Comparison of ENCODE assay signal across 11 cellular contexts in the genomic region with DNA sequence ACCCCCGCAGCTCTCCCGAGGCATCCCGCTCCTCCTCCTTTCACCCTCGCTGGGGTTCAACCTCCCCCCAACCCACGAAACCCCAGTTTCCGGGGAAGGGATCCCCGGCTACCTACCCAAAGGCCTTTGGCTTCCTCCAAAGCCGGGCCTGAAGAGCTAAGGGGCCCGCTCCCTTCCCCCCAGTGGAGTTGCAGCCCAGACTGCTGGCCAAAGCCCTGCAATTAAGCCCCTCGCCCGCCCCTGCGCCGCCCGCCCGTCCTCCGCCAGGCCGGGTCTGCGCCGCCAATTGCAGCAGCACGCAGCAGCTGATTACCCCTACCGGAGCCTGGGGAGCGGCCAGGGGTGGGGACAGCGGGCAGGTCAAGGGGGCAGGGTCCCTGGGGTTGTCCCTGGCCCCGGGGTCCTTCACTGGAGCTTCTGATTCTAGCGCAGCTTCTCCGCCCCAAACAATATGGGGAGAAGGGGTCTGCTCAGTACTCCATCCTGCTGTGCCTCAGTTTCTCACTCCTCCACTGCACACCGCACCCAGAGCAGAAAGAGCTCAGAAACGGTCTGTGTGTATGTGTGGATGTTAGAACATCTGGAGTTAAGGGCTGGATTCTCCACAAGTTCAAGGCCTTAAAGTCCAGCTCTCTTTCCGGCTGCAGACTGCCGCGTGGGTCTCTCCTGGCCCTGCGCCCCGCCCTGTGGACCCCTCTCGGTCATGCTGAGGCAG. TPM values are rescaled to one million over a fixed set of nuclear protein-coding genes. Genes with fewer than 3 reads are reported as not detected.
DNase-seq lines count a peak whose midpoint lies in the region; ATAC-seq and TF ChIP-seq lines count a peak whose summit lies in the region.
"Had no signal": no experiment of that assay in that cellular context is flagged by ENCODE, and none has a peak within 500 bp of the region (broad histone marks: within the 10 kb centered on the region; RNA-seq: fewer than 3 reads in every experiment).

No MANE protein-coding gene starts in this region.

- no peak overlapping the region for H2BK15ac ChIP-seq in H9 (ENCODE audit: low read depth, low read length)

- no peak overlapping the region for H3K9ac ChIP-seq in H9 (ENCODE audit: extremely low read depth, insufficient read length, low read length)

- no peak overlapping the region for H3K56ac ChIP-seq in H9 (ENCODE audit: insufficient read length, low read depth, low read length)

- no peak overlapping the region for H2AFZ ChIP-seq in H9 (ENCODE audit: low read length)

- H2BK20ac ChIP-seq in H9 (ENCODE audit: low read depth, low read length, poor library complexity, severe bottlenecking): no peak overlapping the region

- intact Hi-C loops in Calu3 (cut with micrococcal nuclease; ENCODE audit: unreplicated experiment): loop anchor here (1.0 kb wide), 1 partner anchor 21 kb away; no protein-coding TSS in a partner anchor

- no TSS peak for BruUV-seq in Calu3 (replicated peaks; lab: Mats Ljungman, UMichigan)

- no peaks in the 10 kb centered on the region for H3K79me1 ChIP-seq in H9 (ENCODE audit: insufficient read depth, low read depth, low read length, poor library complexity, severe bottlenecking)

- H3K4me1 Mint-ChIP-seq in Calu3 (ENCODE audit: low read depth, unreplicated experiment): peaks cover 51% of the 10 kb centered on the region
- H3K4me1 Mint-ChIP-seq in H9: peaks cover 17 to 37% of the 10 kb centered on the region in 2 experiments
- peaks cover 49% of the 10 kb centered on the region for H3K4me1 Mint-ChIP-seq in activated T-cell treated with anti-CD3 and anti-CD28 coated beads, Interleukin-2, amount 50 U/mL, for 24 hours (ENCODE audit: low read depth)

- peaks cover 3% of the 10 kb centered on the region; the same call in 1 of the 2 replicates for H3K4me1 ChIP-seq in H9 (ENCODE audit: insufficient read depth, low read length)
- peaks cover 12% of the 10 kb centered on the region for H3K4me1 ChIP-seq in mesodermal cell (ENCODE audit: control insufficient read depth, insufficient read depth, low read length, poor library complexity, severe bottlenecking)

- H3T11ph ChIP-seq in H9 (ENCODE audit: low read length): no peak overlapping the region

- H3K27ac Mint-ChIP-seq in Calu3 (ENCODE audit: unreplicated experiment): peak overlapping the region; percentile 77
- H3K27ac Mint-ChIP-seq in H9: no peak overlapping the region
- no peak overlapping the region for H3K27ac Mint-ChIP-seq in activated T-cell treated with anti-CD3 and anti-CD28 coated beads, Interleukin-2, amount 50 U/mL, for 24 hours

- H3K9me3 ChIP-seq in H9 (ENCODE audit: control insufficient read depth, low read depth, low read length) (no peaks in the 10 kb centered on the region), mesodermal cell (ENCODE audit: control insufficient read depth, low read length) (no peaks in the 10 kb centered on the region)
- H3K9me3 ChIP-seq: neutrophil had no signal

- peaks cover 78% of the 10 kb centered on the region for H3K27me3 ChIP-seq in H9 (ENCODE audit: insufficient read depth, low read length)

- H3K23ac ChIP-seq in H9 (ENCODE audit: insufficient read length, low read depth, low read length): no peak overlapping the region

- no peak overlapping the region for H2BK120ac ChIP-seq in H9 (ENCODE audit: low read depth, low read length, poor library complexity, severe bottlenecking)

- H4K8ac ChIP-seq in H9 (replicated peaks; ENCODE audit: insufficient read length, low read depth, low read length): no peak overlapping the region

- H3K4me3 Mint-ChIP-seq in Calu3 (ENCODE audit: low read depth, unreplicated experiment) (peak overlapping the region; percentile 61), H9 (peak overlapping the region in 1 of 2 experiments; percentile 31; a peak in 1 of 5 replicates)
- peak overlapping the region; percentile 54 for H3K4me3 Mint-ChIP-seq in activated T-cell treated with anti-CD3 and anti-CD28 coated beads, Interleukin-2, amount 50 U/mL, for 24 hours

- H2BK5ac ChIP-seq in H9 (ENCODE audit: insufficient read length, low read length): no peak overlapping the region

- no peak overlapping the region for H4K5ac ChIP-seq in H9 (ENCODE audit: insufficient read length, low read depth, low read length)

- CTCF ChIA-PET in Calu3 (lab: Charles Lee): interaction anchor here (0.5 to 3.6 kb wide), 11 partner anchors 9 to 532 kb away, joined by 3 to 70 read pairs (median 6); a partner anchor contains a TSS

- TF ChIP-seq CTCF in Calu3 (IDR thresholded peaks at IDR 0.05; ENCODE audit: unreplicated experiment) (no peak), H9 (conservative IDR thresholded peaks at IDR 0.05) (no peak)

- no peak overlapping the region for H2AK5ac ChIP-seq in H9 (ENCODE audit: insufficient read length, low read length)

- no peaks in the 10 kb centered on the region for H3K36me3 ChIP-seq in mesodermal cell (ENCODE audit: control insufficient read depth, insufficient read depth, low read length)
- H3K36me3 ChIP-seq: neutrophil, WERI-Rb-1 had no signal

- WGBS in H9 (ENCODE audit: extremely low coverage, insufficient read length, low lambda C conversion rate): no CpG with 5 or more reads among the region's 34 CpGs
- 6 to 8% methylated on average over 14 to 16 of the region's 34 CpGs for WGBS in mesodermal cell (ENCODE audit: insufficient coverage in 2 of 2), 2 experiments

- H3K79me2 ChIP-seq in H9 (ENCODE audit: insufficient read depth, low read length): no peaks in the 10 kb centered on the region

- ATAC-seq in HG02623 (IDR thresholded peaks at IDR 0.05; ENCODE audit: unreplicated experiment) (no peak), GM18519 (IDR thresholded peaks at IDR 0.05; ENCODE audit: low FRiP score, unreplicated experiment) (no peak), HG03045 (IDR thresholded peaks at IDR 0.05; ENCODE audit: unreplicated experiment) (no peak)

- peaks cover 3% of the 10 kb centered on the region for H3K23me2 ChIP-seq in H9 (ENCODE audit: insufficient read length, low read depth, low read length, poor library complexity, severe bottlenecking)

- H4K20me1 ChIP-seq in H9 (ENCODE audit: control insufficient read depth, insufficient read depth, insufficient read length): no peaks in the 10 kb centered on the region

- H2BK12ac ChIP-seq in H9 (ENCODE audit: insufficient read length, low read depth, low read length): no peak overlapping the region

- peak overlapping the region; percentile 36 for H3K4me2 ChIP-seq in H9 (ENCODE audit: insufficient read depth, insufficient read length, low read length)

- H3K36me3 Mint-ChIP-seq in Calu3 (ENCODE audit: insufficient read depth, unreplicated experiment): peaks cover 22% of the 10 kb centered on the region
- no peaks in the 10 kb centered on the region; a peak in 1 of 7 replicates for H3K36me3 Mint-ChIP-seq in H9 (ENCODE audit: insufficient read depth in 1 of 3, low read depth in 3 of 3)
- no peaks in the 10 kb centered on the region for H3K36me3 Mint-ChIP-seq in activated T-cell treated with anti-CD3 and anti-CD28 coated beads, Interleukin-2, amount 50 U/mL, for 24 hours (ENCODE audit: low read depth)

- no peak overlapping the region for H3K4ac ChIP-seq in H9 (ENCODE audit: low read depth, low read length)

- H3K9me3 Mint-ChIP-seq in Calu3 (ENCODE audit: low read depth, unreplicated experiment): peaks cover 3% of the 10 kb centered on the region
- peaks cover 0 to 6% of the 10 kb centered on the region in 2 experiments; a peak in 3 of 5 replicates for H3K9me3 Mint-ChIP-seq in H9
- no peaks in the 10 kb centered on the region for H3K9me3 Mint-ChIP-seq in activated T-cell treated with anti-CD3 and anti-CD28 coated beads, Interleukin-2, amount 50 U/mL, for 24 hours

- no peak overlapping the region for H3K14ac ChIP-seq in H9 (ENCODE audit: insufficient read depth, low read length)

- no peak overlapping the region for H3K18ac ChIP-seq in H9 (ENCODE audit: insufficient read length, low read depth, low read length)

- peak overlapping the region; percentile 12 for H3K4me3 ChIP-seq in mesodermal cell (ENCODE audit: extremely low read depth, insufficient read depth, low read length, poor library complexity, severe bottlenecking)

- H4K91ac ChIP-seq in H9 (ENCODE audit: insufficient read length, low read depth, low read length): no peak overlapping the region

- DNase-seq in Calu3: no peak
- peak; percentile 42 for DNase-seq in H9
- peak; percentile 63 for DNase-seq in activated T-cell treated with anti-CD3 and anti-CD28 coated beads, Interleukin-2, amount 50 U/mL, for 24 hours
- no peak for DNase-seq in hippocampal formation (lab: John Stamatoyannopoulos, UW)

- peaks cover 23% of the 10 kb centered on the region for H3K27me3 Mint-ChIP-seq in Calu3 (ENCODE audit: unreplicated experiment)
- peaks cover 97% of the 10 kb centered on the region for H3K27me3 Mint-ChIP-seq in H9 (ENCODE audit: low read depth)
- H3K27me3 Mint-ChIP-seq in activated T-cell treated with anti-CD3 and anti-CD28 coated beads, Interleukin-2, amount 50 U/mL, for 24 hours: peaks cover 34% of the 10 kb centered on the region

- H3K27ac ChIP-seq in H9 (ENCODE audit: insufficient read length, low read depth, low read length) (no peak overlapping the region), mesodermal cell (ENCODE audit: low read depth, low read length, severe bottlenecking) (no peak overlapping the region)
- H3K27ac ChIP-seq: neutrophil, WERI-Rb-1 had no signal

RNA-seq across cellular contexts. Expression of a gene that starts 16.9 kb away (rescaled TPM):
- total RNA-seq in Calu3 (2022) (2.4 and 3.4 TPM in 2 replicates), H9 (2021) (not detected in 2 replicates)
- polyA plus RNA-seq in mesodermal cell (2013, experiment 1 of 2): not detected
- not detected for polyA plus RNA-seq in mesodermal cell (2013, experiment 2 of 2)
- total RNA-seq: HT1080 had no signal

RNA-seq across cellular contexts. Expression of a gene that starts 37.9 kb away (rescaled TPM):
- total RNA-seq in Calu3 (2022) (not detected in 2 replicates), H9 (2021) (not detected in 2 replicates)
- 0.22 TPM for polyA plus RNA-seq in mesodermal cell (2013, experiment 1 of 2)
- polyA plus RNA-seq in mesodermal cell (2013, experiment 2 of 2): 0.40 TPM
- total RNA-seq: HT1080 had no signal

Comparison
In these comparisons a context has a peak if more than half of its experiments do, and no peak if none do; other contexts are left out.
1. DNase-seq: peak in H9 (single experiment) and activated T-cell treated with anti-CD3 and anti-CD28 coated beads, Interleukin-2, amount 50 U/mL, for 24 hours (single experiment); none in Calu3 (single experiment) and hippocampal formation (0 of 2).